ENCODE assay signal across 32 cellular contexts in genomic region chr11:76214968-76215548, GRCh38. TPM values are rescaled to one million over a fixed set of nuclear protein-coding genes. Genes with fewer than 3 reads are reported as not detected.
DNase-seq lines count a peak whose midpoint lies in the region; ATAC-seq and TF ChIP-seq lines count a peak whose summit lies in the region.
"Had no signal": no experiment of that assay in that cellular context is flagged by ENCODE, and none has a peak within 500 bp of the region (broad histone marks: within the 10 kb centered on the region; RNA-seq: fewer than 3 reads in every experiment).

No MANE protein-coding gene starts in this region.

- TF ChIP-seq CTCF in KMS-11 (conservative IDR thresholded peaks at IDR 0.05; ENCODE audit: low read depth, low read length) (no peak), spleen (IDR thresholded peaks at IDR 0.05 in 8 of 11, conservative IDR thresholded peaks at IDR 0.05 in 3 of 11) (no peak)

- ATAC-seq in HG02884 (IDR thresholded peaks at IDR 0.05; ENCODE audit: unreplicated experiment) = no peak
- ATAC-seq: left lung; naive thymus-derived CD4-positive, alpha-beta T cell; Panc1; sciatic nerve had no signal

- H3K9ac ChIP-seq in BLaER1 (no peak overlapping the region), KMS-11 (peak overlapping the region; percentile 13; the same call in 1 of the 2 replicates)

- peak; percentile 72 for DNase-seq in SKM-1 treated with dmso at 0.1 percent for 144 hours (lab: John Stamatoyannopoulos, UW; ENCODE audit: unreplicated experiment)
- peak; percentile 21 for DNase-seq in myocyte (ENCODE audit: low read depth)
- no peak for DNase-seq in spleen
- no peak for DNase-seq in G401 (ENCODE audit: low spot score)
- DNase-seq: activated CD4-positive, alpha-beta T cell treated with anti-CD3 and anti-CD28 coated beads for 4 hours; activated naive CD8-positive, alpha-beta T cell treated with anti-CD3 and anti-CD28 coated beads for 36 hours; C1 segment of cervical spinal cord; cortex of kidney; DMS153; effector memory CD4-positive, alpha-beta T cell; H7; naive thymus-derived CD4-positive, alpha-beta T cell; NCI-H1092; NCI-H187 treated with DMSO at 0.1 percent for 48 hours; NCI-H2171 treated with DMSO at 0.1 percent for 48 hours; NCI-H510A; NK-92 treated with Interleukin-12 subunit alpha and Interleukin-12 subunit beta, amount 100 ng/mL, for 24 hours; SHP77; stimulated activated CD4-positive, alpha-beta T cell treated with anti-CD3 and anti-CD28 coated beads, Interleukin-4, amount 100 ng/mL, for 24 hours; T-helper 9 cell; thyroid gland had no signal

- peak overlapping the region; percentile 27; the same call in 1 of the 2 replicates for H2AFZ ChIP-seq in KMS-11 (ENCODE audit: low read depth)

- no peaks in the 10 kb centered on the region for H3K36me3 ChIP-seq in BLaER1
- no peaks in the 10 kb centered on the region for H3K36me3 ChIP-seq in KMS-11 (ENCODE audit: insufficient read depth)
- no peaks in the 10 kb centered on the region for H3K36me3 ChIP-seq in spleen
- H3K36me3 ChIP-seq: cardiac muscle cell, left lung, neutrophil, thyroid gland had no signal

- H3K4me2 ChIP-seq in BLaER1 (peak overlapping the region; percentile 55), KMS-11 (peak overlapping the region; percentile 59)

- H4K20me1 ChIP-seq in BLaER1 = peaks cover 21% of the 10 kb centered on the region
- no peaks in the 10 kb centered on the region for H4K20me1 ChIP-seq in KMS-11 (ENCODE audit: insufficient read depth)

- H3K79me2 ChIP-seq in KMS-11 (ENCODE audit: insufficient read depth, low read depth) = no peaks in the 10 kb centered on the region; the same call in 1 of the 2 replicates

- H3K4me1 ChIP-seq in BLaER1 (peaks cover 34% of the 10 kb centered on the region), KMS-11 (ENCODE audit: low read depth, poor library complexity, severe bottlenecking) (peaks cover 66% of the 10 kb centered on the region), spleen (peaks cover 4 to 16% (median 12%) of the 10 kb centered on the region in 6 donors)

- H3K27ac ChIP-seq in BLaER1 (no peak overlapping the region), KMS-11 (peak overlapping the region; percentile 76), spleen (no peak overlapping the region)
- H3K27ac ChIP-seq: cardiac muscle cell, left lung, neutrophil, thyroid gland, VCaP had no signal

- H3K27me3 ChIP-seq in BLaER1 = peaks cover 43% of the 10 kb centered on the region
- no peaks in the 10 kb centered on the region for H3K27me3 ChIP-seq in KMS-11 (ENCODE audit: insufficient read depth, low read depth)
- peaks cover 0 to 36% (median 15%) of the 10 kb centered on the region in 7 donors for H3K27me3 ChIP-seq in spleen (replicated peaks in 1 of 7)
- H3K27me3 ChIP-seq: thyroid gland had no signal

- H3K9me3 ChIP-seq in BLaER1 (no peaks in the 10 kb centered on the region), spleen (no peaks in the 10 kb centered on the region)
- H3K9me3 ChIP-seq: left lung, neutrophil, thyroid gland had no signal

- no peak for TF ChIP-seq POLR2A in spleen (IDR thresholded peaks at IDR 0.05)

- in situ Hi-C loops in G401 (cut with HindIII; ENCODE audit: low sequenced_read_pairs) = no loop called here

- 50 to 81% (median 64%) methylated on average over 7 of the region's 7 CpGs for WGBS in spleen, 5 donors

- H3K4me3 ChIP-seq in BLaER1 (no peak overlapping the region), KMS-11 (IDR thresholded peaks at IDR 0.05; ENCODE audit: insufficient read depth, low read depth, low read length) (no peak overlapping the region), spleen (no peak overlapping the region)
- H3K4me3 ChIP-seq: cardiac muscle cell, left lung, thyroid gland had no signal

- intact Hi-C loops in spleen (cut with DNase I; ENCODE audit: low total_unique reads) = no loop called here

RNA-seq across cellular contexts. Expression of gene WNT11, which starts 8.8 kb away (rescaled TPM):
- total RNA-seq in myocyte (0.24 TPM in 1 of 2 replicates, not detected in the other), spleen (1 to 10 TPM in 6 of 7 donors, under 1 TPM in 1; 0.85 to 4.2 (median 3.1) TPM)
- 0.24 TPM for polyA plus RNA-seq in myocyte (2012)
- under 1 TPM; 0.09 to 0.67 (median 0.62) TPM for polyA plus RNA-seq in spleen
- 20.5 and 21.6 TPM in 2 replicates for total RNA-seq in G401 (2014; rRNA removed; shearing (Covaris generic))
- total RNA-seq: activated naive CD8-positive, alpha-beta T cell treated with anti-CD3 and anti-CD28 coated beads for 36 hours; epithelial cell of proximal tubule; LHCN-M2 had no signal

Comparison
In these comparisons a context has a peak if more than half of its experiments do, and no peak if none do; other contexts are left out.
1. DNase-seq: peak in SKM-1 treated with dmso at 0.1 percent for 144 hours (single experiment) and myocyte (single experiment); none in spleen (single experiment) and G401 (single experiment).